ENCODE assay signal across 8 cellular contexts in genomic region chr16:30063893-30064745, GRCh38. TPM values are rescaled to one million over a fixed set of nuclear protein-coding genes. Genes with fewer than 3 reads are reported as not detected.
DNase-seq lines count a peak whose midpoint lies in the region; TF ChIP-seq lines count a peak whose summit lies in the region.

No MANE protein-coding gene starts in this region.

- no peaks in the 10 kb centered on the region for H3K27me3 Mint-ChIP-seq in activated naive CD8-positive, alpha-beta T cell

- H3K27ac Mint-ChIP-seq in activated naive CD8-positive, alpha-beta T cell, result peak overlapping the region; percentile 100

- peak overlapping the region; percentile 83 for H3K4me3 ChIP-seq in SJCRH30
- H3K4me3 ChIP-seq in cardiac muscle cell, result peak overlapping the region; percentile 85

- peaks cover 26% of the 10 kb centered on the region for H3K4me1 Mint-ChIP-seq in activated naive CD8-positive, alpha-beta T cell (ENCODE audit: low read depth)

- no peaks in the 10 kb centered on the region for H3K36me3 Mint-ChIP-seq in activated naive CD8-positive, alpha-beta T cell

- peak overlapping the region; percentile 100 for H3K4me3 Mint-ChIP-seq in activated naive CD8-positive, alpha-beta T cell

- H3K9me3 ChIP-seq in SJCRH30 (replicated peaks), result no peaks in the 10 kb centered on the region
- no peaks in the 10 kb centered on the region for H3K9me3 ChIP-seq in cardiac muscle cell (ENCODE audit: low read depth)

- DNase-seq in NCI-H1436 (lab: John Stamatoyannopoulos, UW) (peak; percentile 70), NCI-H1436 treated with DMSO at 0.1 percent for 48 hours (lab: John Stamatoyannopoulos, UW) (no peak), KBM-7 (peak; percentile 81), SJCRH30 (peak; percentile 61 to 65), cardiac muscle cell (ENCODE audit: low read depth in 1 of 2, low spot score in 1 of 2) (peak in 1 of 2 donors; percentile 87), pons (ENCODE audit: low spot score) (peak; percentile 89), ureter (ENCODE audit: low spot score) (peak; percentile 84)

- H3K27ac ChIP-seq in SJCRH30 (peak overlapping the region; percentile 86), cardiac muscle cell (peak overlapping the region; percentile 92)

- TF ChIP-seq CTCF in cardiac muscle cell (IDR thresholded peaks at IDR 0.05; ENCODE audit: low read depth, low read length), result peak; percentile 19

- peaks cover 25% of the 10 kb centered on the region for H3K4me1 ChIP-seq in SJCRH30
- H3K4me1 ChIP-seq in cardiac muscle cell (ENCODE audit: low read depth), result peaks cover 44% of the 10 kb centered on the region

- in situ Hi-C loops in KBM-7 (cut with MboI; ENCODE audit: low pct_unique_long_range_greater_than_20kb, low sequenced_read_pairs), result no loop called here

- H3K27me3 ChIP-seq in SJCRH30 (no peaks in the 10 kb centered on the region), cardiac muscle cell (no peaks in the 10 kb centered on the region)

- H3K9me3 Mint-ChIP-seq in activated naive CD8-positive, alpha-beta T cell (ENCODE audit: low read depth), result no peaks in the 10 kb centered on the region

- H3K36me3 ChIP-seq in SJCRH30 (peaks cover 26% of the 10 kb centered on the region), cardiac muscle cell (peaks cover 23% of the 10 kb centered on the region)

RNA-seq across cellular contexts. Expression of gene ALDOA, which starts 1.4 kb away (rescaled TPM):
- 646 and 744 TPM in 2 replicates for total RNA-seq in SJCRH30 (2014; rRNA removed; shearing (Covaris generic))
- 3,852 and 5,767 TPM in 2 replicates for total RNA-seq in cardiac muscle cell
- polyA plus RNA-seq in cardiac muscle cell, result 5,441 and 6,816 TPM in 2 replicates
- total RNA-seq in ureter, result 1,279 TPM

RNA-seq across cellular contexts. Expression of gene PPP4C, which starts 11.7 kb away (rescaled TPM):
- total RNA-seq in SJCRH30 (2014; rRNA removed; shearing (Covaris generic)), result 96.7 and 99.4 TPM in 2 replicates
- 94.3 and 134 TPM in 2 replicates for total RNA-seq in cardiac muscle cell
- polyA plus RNA-seq in cardiac muscle cell, result 217 and 225 TPM in 2 replicates
- 88.9 TPM for total RNA-seq in ureter

RNA-seq across cellular contexts. Expression of gene TBX6, which starts 27.6 kb away (rescaled TPM):
- total RNA-seq in SJCRH30 (2014; rRNA removed; shearing (Covaris generic)), result 0.18 and 0.73 TPM in 2 replicates
- total RNA-seq in cardiac muscle cell (1.6 and 5.0 TPM in 2 replicates), ureter (8.9 TPM)
- 2.2 and 8.9 TPM in 2 replicates for polyA plus RNA-seq in cardiac muscle cell

RNA-seq across cellular contexts. Expression of gene YPEL3, which starts 31.9 kb away (rescaled TPM):
- total RNA-seq in SJCRH30 (2014; rRNA removed; shearing (Covaris generic)), result 10.3 and 13.0 TPM in 2 replicates
- total RNA-seq in cardiac muscle cell (67.1 and 107 TPM in 2 replicates), ureter (31.0 TPM)
- 115 and 143 TPM in 2 replicates for polyA plus RNA-seq in cardiac muscle cell

RNA-seq across cellular contexts. Expression of gene TLCD3B, which starts 33.0 kb away (rescaled TPM):
- total RNA-seq in SJCRH30 (2014; rRNA removed; shearing (Covaris generic)), result 0.49 and 0.58 TPM in 2 replicates
- total RNA-seq in cardiac muscle cell, result 0.21 and 0.36 TPM in 2 replicates
- polyA plus RNA-seq in cardiac muscle cell, result not detected in 2 replicates
- not detected for total RNA-seq in ureter
